ENCODE assay signal across 9 cellular contexts in the genomic region with DNA sequence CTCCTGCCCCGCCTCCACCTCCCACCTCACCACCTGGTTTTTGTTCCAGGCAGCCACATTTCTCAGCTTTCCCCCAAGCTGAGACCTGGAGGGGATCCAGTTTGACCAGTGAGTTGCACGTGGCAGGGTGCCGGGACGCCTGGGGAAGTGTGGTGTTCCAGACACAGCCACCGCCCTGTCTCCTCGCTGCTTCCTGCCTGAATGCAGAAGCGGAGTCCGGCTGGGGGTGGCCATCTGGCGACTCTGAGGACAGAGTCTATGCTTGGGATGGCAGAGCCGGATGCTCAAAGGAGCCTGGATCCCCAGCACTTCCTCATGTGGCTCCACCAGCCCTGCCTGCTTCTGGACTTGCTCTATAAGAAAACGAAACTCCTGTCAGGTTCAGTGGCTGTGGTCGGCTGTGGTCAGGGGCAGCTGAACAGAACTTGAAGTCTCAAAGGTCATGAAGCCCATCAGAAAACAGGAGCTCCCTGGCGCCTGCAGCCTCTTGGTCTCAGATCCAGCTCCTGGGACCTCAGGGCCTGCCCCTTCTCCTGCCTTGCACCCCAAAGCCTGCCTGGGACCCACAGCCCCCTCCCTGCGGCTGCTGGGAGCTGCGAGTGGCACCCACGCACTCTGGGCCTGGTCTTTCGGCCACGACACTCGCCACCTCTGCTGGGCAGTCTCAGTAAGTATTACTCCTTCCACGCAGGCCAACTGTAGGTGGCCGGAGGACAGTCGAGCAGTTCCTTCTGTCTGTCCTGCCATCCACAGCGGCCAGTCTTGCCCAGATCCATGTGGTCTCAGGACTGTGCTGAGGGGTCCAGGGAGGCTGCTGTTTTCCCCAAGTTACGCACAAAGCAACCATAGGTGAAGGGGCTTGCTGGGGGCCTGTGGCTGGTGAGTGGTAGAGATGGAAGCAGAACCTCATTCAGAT.
DNase-seq lines count a peak whose midpoint lies in the region; ATAC-seq and TF ChIP-seq lines count a peak whose summit lies in the region.
"Had no signal": no experiment of that assay in that cellular context is flagged by ENCODE, and none has a peak within 500 bp of the region (broad histone marks: within the 10 kb centered on the region; RNA-seq: fewer than 3 reads in every experiment).

No MANE protein-coding gene starts in this region.

- no peak overlapping the region for H3K4ac ChIP-seq in neuronal stem cell (ENCODE audit: low read length)

- H3K9ac ChIP-seq in endodermal cell (ENCODE audit: extremely low read depth, low read length, poor library complexity, severe bottlenecking) (no peak overlapping the region), neuronal stem cell (ENCODE audit: low read depth, low read length, poor library complexity) (no peak overlapping the region)

- DNase-seq in MG63 (peak; percentile 92), endodermal cell (peak; percentile 38), neuronal stem cell (ENCODE audit: low spot score) (no peak), NCI-H82 (lab: John Stamatoyannopoulos, UW) (no peak), DMS79 (lab: John Stamatoyannopoulos, UW) (no peak), HT-29 (ENCODE audit: low spot score) (no peak)

- no peak overlapping the region for H2BK12ac ChIP-seq in neuronal stem cell (ENCODE audit: low read length)

- no peak overlapping the region for H3K27ac Mint-ChIP-seq in endodermal cell

- H3K27ac ChIP-seq in endodermal cell (ENCODE audit: low read depth, low read length) (no peak overlapping the region), neuronal stem cell (replicated peaks; ENCODE audit: low read length) (no peak overlapping the region)
- H3K27ac ChIP-seq: PC-9 had no signal

- no peaks in the 10 kb centered on the region for H3K36me3 ChIP-seq in MG63
- no peaks in the 10 kb centered on the region for H3K36me3 ChIP-seq in endodermal cell (ENCODE audit: control insufficient read depth, insufficient read depth, low read length)
- H3K36me3 ChIP-seq in neuronal stem cell (replicated peaks in 1 of 2; ENCODE audit: control insufficient read depth in 2 of 2, insufficient read depth in 2 of 2, low read length in 2 of 2) = no peaks in the 10 kb centered on the region

- H3K9me3 Mint-ChIP-seq in endodermal cell = no peaks in the 10 kb centered on the region

- peak overlapping the region; percentile 53 for H2BK15ac ChIP-seq in neuronal stem cell (ENCODE audit: low read length)

- peak overlapping the region; percentile 66 for H3K18ac ChIP-seq in neuronal stem cell (ENCODE audit: low read length)

- no peak overlapping the region for H3K4me2 ChIP-seq in neuronal stem cell (ENCODE audit: insufficient read depth, low read length, poor library complexity, severe bottlenecking)
- H3K4me2 ChIP-seq: PC-9 had no signal

- H3K79me1 ChIP-seq in neuronal stem cell (ENCODE audit: low read depth, low read length) = no peaks in the 10 kb centered on the region

- H3K23ac ChIP-seq in neuronal stem cell (ENCODE audit: low read depth, low read length, poor library complexity) = peak overlapping the region; percentile 66

- no peak overlapping the region for H3K14ac ChIP-seq in neuronal stem cell (ENCODE audit: low read length)

- no peak overlapping the region for H3K4me3 Mint-ChIP-seq in endodermal cell

- H3K4me3 ChIP-seq in MG63 (peak overlapping the region; percentile 15; the same call in 1 of the 2 replicates), endodermal cell (ENCODE audit: low read length) (no peak overlapping the region), neuronal stem cell (ENCODE audit: low read length in 2 of 2) (no peak overlapping the region)
- H3K4me3 ChIP-seq: PC-9 had no signal

- no peak overlapping the region for H4K91ac ChIP-seq in neuronal stem cell (ENCODE audit: low read depth, low read length, poor library complexity)

- peak overlapping the region; percentile 7 for H4K8ac ChIP-seq in neuronal stem cell (ENCODE audit: low read depth, low read length)

- peaks cover 11% of the 10 kb centered on the region for H3K4me1 Mint-ChIP-seq in endodermal cell

- no peak overlapping the region for H2BK120ac ChIP-seq in neuronal stem cell (ENCODE audit: low read depth, low read length)

- H3K36me3 Mint-ChIP-seq in endodermal cell (ENCODE audit: low read depth) = no peaks in the 10 kb centered on the region

- ATAC-seq in GM18498 (IDR thresholded peaks at IDR 0.05; ENCODE audit: unreplicated experiment) (peak; percentile 87), GM21619 (IDR thresholded peaks at IDR 0.05; ENCODE audit: unreplicated experiment) (peak; percentile 94)

- no peak for TF ChIP-seq CTCF in endodermal cell (conservative IDR thresholded peaks at IDR 0.05)

- H3K9me3 ChIP-seq in MG63 (peaks cover 2% of the 10 kb centered on the region), endodermal cell (ENCODE audit: control insufficient read depth, low read length) (no peaks in the 10 kb centered on the region), neuronal stem cell (replicated peaks in 1 of 2; ENCODE audit: control insufficient read depth in 2 of 2, insufficient read depth in 1 of 2, low read depth in 1 of 2, low read length in 2 of 2) (no peaks in the 10 kb centered on the region)

- 89% methylated on average over 14 to 24 of the region's 24 CpGs for WGBS in endodermal cell (ENCODE audit: insufficient coverage in 1 of 2, insufficient read length in 1 of 2), 2 experiments
- WGBS in neuronal stem cell (ENCODE audit: extremely low coverage in 2 of 2, insufficient read length in 2 of 2, insufficient replicate concordance in 1 of 2), 2 donors = no CpG with 5 or more reads among the region's 24 CpGs

- no peak overlapping the region for H2AK5ac ChIP-seq in neuronal stem cell (ENCODE audit: low read depth, low read length)

- H3K4me1 ChIP-seq in endodermal cell (ENCODE audit: control insufficient read depth, insufficient read depth, low read length) (no peaks in the 10 kb centered on the region), neuronal stem cell (ENCODE audit: control insufficient read depth in 2 of 2, insufficient read depth in 1 of 2, low read depth in 1 of 2, low read length in 2 of 2) (peaks cover 4 to 5% of the 10 kb centered on the region in 2 donors)

- H2BK5ac ChIP-seq in neuronal stem cell (ENCODE audit: low read length) = no peak overlapping the region

- H2AFZ ChIP-seq in neuronal stem cell (ENCODE audit: low read length) = no peak overlapping the region
- H2AFZ ChIP-seq: PC-9 had no signal

- no peaks in the 10 kb centered on the region for H3K27me3 Mint-ChIP-seq in endodermal cell (ENCODE audit: insufficient read depth)

- H3K27me3 ChIP-seq in MG63 (no peaks in the 10 kb centered on the region), endodermal cell (ENCODE audit: control insufficient read depth, insufficient read depth, low read length, poor library complexity, severe bottlenecking) (no peaks in the 10 kb centered on the region), neuronal stem cell (ENCODE audit: control insufficient read depth in 3 of 3, insufficient read depth in 3 of 3, low read depth in 1 of 3, low read length in 3 of 3) (peaks cover 0 to 5% (median 0%) of the 10 kb centered on the region in 3 experiments)

Comparison
In these comparisons a context has a peak if more than half of its experiments do, and no peak if none do; other contexts are left out.
1. DNase-seq: peak in MG63 (single experiment) and endodermal cell (single experiment); none in neuronal stem cell (single experiment), NCI-H82 (single experiment), DMS79 (single experiment) and HT-29 (single experiment).